Comparison of ENCODE assay signal across 18 cellular contexts in genomic region chr5:944992-945685, GRCh38. TPM values are rescaled to one million over a fixed set of nuclear protein-coding genes. Genes with fewer than 3 reads are reported as not detected.
DNase-seq lines count a peak whose midpoint lies in the region; ATAC-seq and TF ChIP-seq lines count a peak whose summit lies in the region.
"Had no signal": no experiment of that assay in that cellular context is flagged by ENCODE, and none has a peak within 500 bp of the region (broad histone marks: within the 10 kb centered on the region; RNA-seq: fewer than 3 reads in every experiment).

No MANE protein-coding gene starts in this region.

- ATAC-seq in left colon = peak; percentile 72
- ATAC-seq in upper lobe of right lung = no peak
- ATAC-seq in GM18502 (IDR thresholded peaks at IDR 0.05; ENCODE audit: poor library complexity, unreplicated experiment) = no peak

- no peaks in the 10 kb centered on the region for H3K36me3 ChIP-seq in upper lobe of right lung
- H3K36me3 ChIP-seq: ascending aorta, Peyer's patch, tibial artery had no signal

- no peaks in the 10 kb centered on the region for H3K4me1 ChIP-seq in upper lobe of right lung
- H3K4me1 ChIP-seq: ascending aorta, Peyer's patch had no signal

- H3K27ac ChIP-seq in upper lobe of right lung = no peak overlapping the region
- H3K27ac ChIP-seq: ascending aorta, HL-60, Peyer's patch, SK-N-MC, tibial artery had no signal

- TF ChIP-seq CTCF in upper lobe of right lung (IDR thresholded peaks at IDR 0.05) = no peak

- no peak overlapping the region for H3K4me3 ChIP-seq in upper lobe of right lung
- H3K4me3 ChIP-seq: ascending aorta, GM23338, Peyer's patch, SK-N-MC, tibial artery had no signal

- H3K9me3 ChIP-seq in upper lobe of right lung = no peaks in the 10 kb centered on the region
- H3K9me3 ChIP-seq: ascending aorta, Peyer's patch had no signal

- H3K27me3 ChIP-seq in upper lobe of right lung = peaks cover 15% of the 10 kb centered on the region
- H3K27me3 ChIP-seq: ascending aorta, Peyer's patch had no signal

- DNase-seq in activated CD8-positive, alpha-beta memory T cell treated with anti-CD3 and anti-CD28 coated beads for 24 hours = peak; percentile 37
- DNase-seq in activated CD8-positive, alpha-beta memory T cell treated with anti-CD3 and anti-CD28 coated beads, Interleukin-2, amount 50 U/mL, for 4 hours = no peak
- DNase-seq in SW480 (ENCODE audit: low spot score) (peak; percentile 97), left colon (no peak), upper lobe of right lung (peak; percentile 32), pons (ENCODE audit: low spot score) (no peak)
- no peak for DNase-seq in activated CD4-positive, CD25-positive, alpha-beta regulatory T cell treated with anti-CD3 and anti-CD28 coated beads, Interleukin-2, amount 50 U/mL, for 72 hours
- DNase-seq: activated naive CD4-positive, alpha-beta T cell treated with anti-CD3 and anti-CD28 coated beads, Interleukin-2, amount 50 U/mL, for 16 hours; activated T-cell treated with anti-CD3 and anti-CD28 coated beads, Interleukin-2, amount 50 U/mL, for 1 hour; CD4-positive, CD25-positive, alpha-beta regulatory T cell; KBM-7; tibial artery had no signal

- intact Hi-C loops in left colon (cut with DNase I, micrococcal nuclease) = no loop called here
- intact Hi-C loops in upper lobe of right lung (cut with DNase I) = no loop called here

RNA-seq across cellular contexts. Expression of gene TRIP13, which starts 52.5 kb away (rescaled TPM):
- total RNA-seq in left colon (1 to 10 TPM; 2.1 to 4.3 TPM), upper lobe of right lung (0.81 TPM)
- total RNA-seq: ascending aorta had no signal

RNA-seq across cellular contexts. Expression of gene BRD9, which starts 52.5 kb away (rescaled TPM):
- 10 to 100 TPM; 27.6 to 42.9 TPM for total RNA-seq in left colon
- 33.8 TPM for total RNA-seq in upper lobe of right lung

Comparison
In these comparisons a context has a peak if more than half of its experiments do, and no peak if none do; other contexts are left out.
1. DNase-seq: peak in activated CD8-positive, alpha-beta memory T cell treated with anti-CD3 and anti-CD28 coated beads for 24 hours (single experiment), SW480 (single experiment) and upper lobe of right lung (single experiment); none in activated CD8-positive, alpha-beta memory T cell treated with anti-CD3 and anti-CD28 coated beads, Interleukin-2, amount 50 U/mL, for 4 hours (single experiment), left colon (0 of 2), pons (single experiment) and activated CD4-positive, CD25-positive, alpha-beta regulatory T cell treated with anti-CD3 and anti-CD28 coated beads, Interleukin-2, amount 50 U/mL, for 72 hours (single experiment).